ENCODE assay signal across 22 cellular contexts in the genomic region with DNA sequence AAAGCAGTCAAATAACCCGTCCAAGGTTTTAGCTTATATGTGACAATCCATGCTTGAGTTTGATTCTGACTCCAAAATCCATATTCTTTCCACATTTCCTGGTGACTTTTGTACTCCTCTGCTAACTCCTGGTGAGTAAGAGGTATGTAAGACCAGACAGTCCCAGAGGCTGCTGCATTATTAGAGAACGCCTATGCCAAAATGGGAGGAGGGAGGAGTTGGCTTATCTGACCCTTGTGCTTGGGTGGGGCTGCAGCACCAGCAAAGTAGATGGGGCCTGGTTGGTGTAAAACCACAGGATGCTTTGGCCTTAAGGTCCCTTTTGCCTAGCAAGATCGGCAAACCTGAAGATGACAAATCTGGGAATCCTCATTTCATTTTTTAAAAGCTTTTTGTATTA. TPM values are rescaled to one million over a fixed set of nuclear protein-coding genes. Genes with fewer than 3 reads are reported as not detected.
DNase-seq lines count a peak whose midpoint lies in the region; ATAC-seq, FAIRE-seq and TF ChIP-seq lines count a peak whose summit lies in the region.
"Had no signal": no experiment of that assay in that cellular context is flagged by ENCODE, and none has a peak within 500 bp of the region (broad histone marks: within the 10 kb centered on the region; RNA-seq: fewer than 3 reads in every experiment).

No MANE protein-coding gene starts in this region.

- H3K4me3 ChIP-seq in GM23248, result no peak overlapping the region
- no peak overlapping the region for H3K4me3 ChIP-seq in PC-3 (ENCODE audit: low read length)
- no peak overlapping the region for H3K4me3 ChIP-seq in fibroblast of mammary gland (ENCODE audit: control insufficient read depth, low read depth, low read length)
- no peak overlapping the region for H3K4me3 ChIP-seq in small intestine (ENCODE audit: low read depth in 1 of 2, low read length in 2 of 2)
- H3K4me3 ChIP-seq: BLaER1, GM23338 had no signal

- no peaks in the 10 kb centered on the region for H3K9me2 ChIP-seq in GM23248 (ENCODE audit: insufficient read depth)
- H3K9me2 ChIP-seq in PC-3 (replicated peaks; ENCODE audit: low read length), result no peaks in the 10 kb centered on the region

- H2AFZ ChIP-seq in GM23248, result no peak overlapping the region
- no peak overlapping the region for H2AFZ ChIP-seq in PC-3 (ENCODE audit: low read length)
- H2AFZ ChIP-seq: GM23338 had no signal

- TF ChIP-seq CTCF in PC-3 (conservative IDR thresholded peaks at IDR 0.05; ENCODE audit: low read depth, low read length), result no peak
- TF ChIP-seq CTCF in fibroblast of mammary gland (conservative IDR thresholded peaks at IDR 0.05; ENCODE audit: control insufficient read depth, insufficient read depth, low read depth, low read length), result no peak

- in situ Hi-C loops in GM23248 (cut with MboI), result no loop called here

- H3K9me3 ChIP-seq in GM23248 (ENCODE audit: low read depth) (no peaks in the 10 kb centered on the region), PC-3 (ENCODE audit: low read length) (no peaks in the 10 kb centered on the region), small intestine (ENCODE audit: control insufficient read depth, low read depth) (no peaks in the 10 kb centered on the region)
- H3K9me3 ChIP-seq: BLaER1 had no signal

- no peaks in the 10 kb centered on the region for H3K79me2 ChIP-seq in GM23248 (ENCODE audit: insufficient read depth)
- H3K79me2 ChIP-seq in PC-3 (ENCODE audit: low read length), result no peaks in the 10 kb centered on the region

- no peak overlapping the region for H3K4me3 Mint-ChIP-seq in activated T-cell treated with anti-CD3 and anti-CD28 coated beads, Interleukin-2, amount 50 U/mL, for 4 hours
- H3K4me3 Mint-ChIP-seq: CD14-positive monocyte; CD4-positive, alpha-beta memory T cell; GM23338 had no signal

- H3K9ac ChIP-seq in GM23248, result no peak overlapping the region
- no peak overlapping the region for H3K9ac ChIP-seq in PC-3 (ENCODE audit: low read length)
- H3K9ac ChIP-seq: BLaER1 had no signal

- H3K4me2 ChIP-seq in GM23248 (ENCODE audit: unreplicated experiment) (no peak overlapping the region), PC-3 (ENCODE audit: low read length) (no peak overlapping the region)
- H3K4me2 ChIP-seq: BLaER1, GM23338 had no signal

- H3K27ac ChIP-seq in GM23248, result no peak overlapping the region
- no peak overlapping the region for H3K27ac ChIP-seq in PC-3 (ENCODE audit: low read length)
- H3K27ac ChIP-seq in small intestine (ENCODE audit: low read depth in 1 of 2, low read length in 1 of 2), result no peak overlapping the region
- H3K27ac ChIP-seq: BLaER1 had no signal

- no peak for FAIRE-seq in small intestine (lab: Jason Lieb, UNC)
- FAIRE-seq: GM12892, GM18507, H54, HepG2, HTR-8/SVneo had no signal

- H3K4me1 ChIP-seq in GM23248 (ENCODE audit: insufficient read depth) (0 out of 2 replicates have a peak, but pooled peaks cover 3% of the 10 kb centered on the region), PC-3 (ENCODE audit: insufficient read depth, low read length) (no peaks in the 10 kb centered on the region), small intestine (ENCODE audit: control insufficient read depth in 2 of 2, insufficient read depth in 1 of 2, low read depth in 1 of 2, low read length in 1 of 2) (no peaks in the 10 kb centered on the region)
- H3K4me1 ChIP-seq: BLaER1 had no signal

- intact Hi-C loops in PC-3 (cut with micrococcal nuclease), result no loop called here

- H3F3A ChIP-seq in GM23248 (ENCODE audit: insufficient read depth) (no peaks in the 10 kb centered on the region), PC-3 (ENCODE audit: low read length, unreplicated experiment) (no peaks in the 10 kb centered on the region)

- peak; percentile 43 for DNase-seq in GM23248
- peak; percentile 19 for DNase-seq in PC-3
- DNase-seq in fibroblast of mammary gland (ENCODE audit: low read depth), result peak; percentile 34
- peak; percentile 77 for DNase-seq in small intestine
- DNase-seq in activated T-cell treated with anti-CD3 and anti-CD28 coated beads, Interleukin-2, amount 50 U/mL, for 4 hours, result no peak
- DNase-seq in left lobe of liver (ENCODE audit: low spot score), result no peak
- DNase-seq: 8988T; CD4-positive, alpha-beta memory T cell; DMS153; DMS79; GDM1; HCEC 1CT had no signal

- no TSS peak for BruUV-seq in PC-3 (replicated peaks; lab: Mats Ljungman, UMichigan)

- H3K27me3 Mint-ChIP-seq in activated T-cell treated with anti-CD3 and anti-CD28 coated beads, Interleukin-2, amount 50 U/mL, for 4 hours (ENCODE audit: low read depth), result peaks cover 3% of the 10 kb centered on the region

- no peaks in the 10 kb centered on the region for H3K9me3 Mint-ChIP-seq in activated T-cell treated with anti-CD3 and anti-CD28 coated beads, Interleukin-2, amount 50 U/mL, for 4 hours
- H3K9me3 Mint-ChIP-seq: GM23338 had no signal

- POLR2A ChIA-PET in PC-3 (lab: Charles Lee; ENCODE audit: unreplicated experiment), result no interaction called here

- ATAC-seq in PC-3, result no peak
- ATAC-seq in HG03442 (IDR thresholded peaks at IDR 0.05; ENCODE audit: unreplicated experiment), result no peak
- ATAC-seq in activated T-cell treated with anti-CD3 and anti-CD28 coated beads, Interleukin-2, amount 50 U/mL, for 4 hours, result no peak
- ATAC-seq in left lobe of liver, result no peak
- ATAC-seq: GM23338, HepG2 had no signal

- CTCF ChIA-PET in PC-3 (lab: Charles Lee), result no interaction called here

- no peaks in the 10 kb centered on the region for H3K36me3 Mint-ChIP-seq in activated T-cell treated with anti-CD3 and anti-CD28 coated beads, Interleukin-2, amount 50 U/mL, for 4 hours (ENCODE audit: insufficient read depth)
- H3K36me3 Mint-ChIP-seq: CD14-positive monocyte; CD4-positive, alpha-beta memory T cell had no signal

- H3K4me1 Mint-ChIP-seq in activated T-cell treated with anti-CD3 and anti-CD28 coated beads, Interleukin-2, amount 50 U/mL, for 4 hours (ENCODE audit: low read depth), result no peaks in the 10 kb centered on the region
- H3K4me1 Mint-ChIP-seq: CD14-positive monocyte; CD4-positive, alpha-beta memory T cell; GM23338 had no signal

- no peaks in the 10 kb centered on the region; the same call in 1 of the 2 replicates for H3K36me3 ChIP-seq in GM23248 (ENCODE audit: low read depth)
- no peaks in the 10 kb centered on the region for H3K36me3 ChIP-seq in PC-3 (ENCODE audit: low read depth, low read length)
- no peaks in the 10 kb centered on the region for H3K36me3 ChIP-seq in small intestine (ENCODE audit: control insufficient read depth in 2 of 2, insufficient read depth in 2 of 2, low read length in 2 of 2)
- H3K36me3 ChIP-seq: BLaER1 had no signal

- 36 to 49% methylated on average over 3 of the region's 3 CpGs for WGBS in GM23248 (ENCODE audit: low coverage in 1 of 2, low lambda C conversion rate in 2 of 2, missing lambda C conversion rate in 2 of 2), 2 experiments
- WGBS in small intestine, 3 donors, result 23 to 61% (median 57%) methylated on average over 3 of the region's 3 CpGs

- H3K27me3 ChIP-seq in GM23248 (replicated peaks; ENCODE audit: insufficient read depth) (0 out of 2 replicates have a peak, but pooled peaks cover 2% of the 10 kb centered on the region), PC-3 (ENCODE audit: low read length) (0 out of 2 replicates have a peak, but pooled peaks cover 2% of the 10 kb centered on the region), small intestine (ENCODE audit: control insufficient read depth in 2 of 2, insufficient read depth in 2 of 2, low read length in 2 of 2) (no peaks in the 10 kb centered on the region)
- H3K27me3 ChIP-seq: BLaER1 had no signal

- H4K20me1 ChIP-seq in GM23248 (ENCODE audit: insufficient read depth), result no peaks in the 10 kb centered on the region
- no peaks in the 10 kb centered on the region for H4K20me1 ChIP-seq in PC-3 (ENCODE audit: low read length)
- H4K20me1 ChIP-seq: BLaER1 had no signal

RNA-seq across cellular contexts. Expression of a gene that starts 9.1 kb away (rescaled TPM):
- total RNA-seq in GM23248 (2014; rRNA removed; shearing (Covaris generic)), result 0.51 and 2.5 TPM in 2 replicates
- 4.9 and 6.0 TPM in 2 replicates for polyA plus RNA-seq in GM23248 (2016; fragmentation: Nextera tagmentation; extraction: Ambion mirVana)
- not detected in 2 replicates for total RNA-seq in PC-3 (2014; rRNA removed)
- polyA plus RNA-seq in small intestine, result 1 to 10 TPM in 2 of 3 donors, not detected in 1; 1.4 to 1.7 TPM
- total RNA-seq in activated T-cell treated with anti-CD3 and anti-CD28 coated beads, Interleukin-2, amount 50 U/mL, for 4 hours, result 1 to 10 TPM in 1 of 3 donors, under 1 TPM in 2; 0.79 to 2.9 (median 0.84) TPM
- 0.25 TPM for total RNA-seq in left lobe of liver
- total RNA-seq: Daoy, HepG2 had no signal
- polyA plus RNA-seq: HepG2 had no signal

RNA-seq across cellular contexts. Expression of a gene that starts 49.9 kb away (rescaled TPM):
- total RNA-seq in GM23248 (2014; rRNA removed; shearing (Covaris generic)), result 3.4 and 6.2 TPM in 2 replicates
- 5.3 and 5.7 TPM in 2 replicates for polyA plus RNA-seq in GM23248 (2016; fragmentation: Nextera tagmentation; extraction: Ambion mirVana)
- total RNA-seq in PC-3 (2014; rRNA removed), result 0.80 and 1.0 TPM in 2 replicates
- polyA plus RNA-seq in small intestine, result 10 to 100 TPM; 12.7 to 61.0 (median 34.3) TPM
- total RNA-seq in activated T-cell treated with anti-CD3 and anti-CD28 coated beads, Interleukin-2, amount 50 U/mL, for 4 hours, result 1 to 10 TPM; 1.4 to 2.1 (median 2.1) TPM
- 54.3 TPM for total RNA-seq in left lobe of liver

Comparison
In these comparisons a context has a peak if more than half of its experiments do, and no peak if none do; other contexts are left out.
1. DNase-seq: peak in GM23248 (single experiment), PC-3 (single experiment), fibroblast of mammary gland (single experiment) and small intestine (single experiment); none in activated T-cell treated with anti-CD3 and anti-CD28 coated beads, Interleukin-2, amount 50 U/mL, for 4 hours (single experiment) and left lobe of liver (single experiment).